Comparison of ENCODE assay signal across 8 cellular contexts in genomic region chr9:112711050-112711689, GRCh38. TPM values are rescaled to one million over a fixed set of nuclear protein-coding genes. Genes with fewer than 3 reads are reported as not detected.
DNase-seq lines count a peak whose midpoint lies in the region; ATAC-seq, FAIRE-seq and TF ChIP-seq lines count a peak whose summit lies in the region.

No MANE protein-coding gene starts in this region.

- FAIRE-seq in urothelium cell line (lab: Jason Lieb, UNC), result no peak

- H3K9me2 ChIP-seq in SU-DHL-6 (replicated peaks; ENCODE audit: insufficient read depth, low read length), result no peaks in the 10 kb centered on the region

- intact Hi-C loops in Right ventricle myocardium superior (cut with DNase I) (no loop called here), Right ventricle myocardium inferior (cut with DNase I) (loop anchor here (10.0 kb wide), 3 partner anchors 84 to 616 kb away; no protein-coding TSS in a partner anchor), heart right ventricle (cut with DNase I) (loop anchor here in 1 of 10 donors (10.0 kb wide), 1 partner anchor 104 kb away; no protein-coding TSS in a partner anchor)

- CTCF ChIA-PET in CD8-positive, alpha-beta memory T cell (lab: Charles Lee), result interaction anchor here (1.8 kb wide), 1 partner anchor 10 kb away, joined by 5 read pairs; no protein-coding TSS in a partner anchor

- H3K4me2 ChIP-seq in SU-DHL-6 (ENCODE audit: low read depth, low read length, poor library complexity, severe bottlenecking), result no peak overlapping the region

- H3K36me3 Mint-ChIP-seq in CD8-positive, alpha-beta memory T cell, result peaks cover 8 to 53% (median 9%) of the 10 kb centered on the region in 3 donors

- peaks cover 3% of the 10 kb centered on the region; the same call in 1 of the 2 replicates for H4K20me1 ChIP-seq in SU-DHL-6 (ENCODE audit: low read depth, low read length)

- H3K9ac ChIP-seq in SU-DHL-6 (ENCODE audit: low read length), result no peak overlapping the region

- DNase-seq in Right ventricle myocardium superior (no peak), Right ventricle myocardium inferior (ENCODE audit: missing footprints) (no peak), heart right ventricle (no peak), urothelium cell line (ENCODE audit: low spot score) (peak; percentile 8), NCI-H146 treated with DMSO at 0.1 percent for 48 hours (lab: John Stamatoyannopoulos, UW; ENCODE audit: unreplicated experiment) (no peak), 8988T (no peak)
- no peak for DNase-seq in CD8-positive, alpha-beta memory T cell

- H3K27ac Mint-ChIP-seq in CD8-positive, alpha-beta memory T cell, result no peak overlapping the region

- peak; percentile 60 for ATAC-seq in Right ventricle myocardium superior (ENCODE audit: poor library complexity)
- no peak for ATAC-seq in Right ventricle myocardium inferior
- no peak for ATAC-seq in heart right ventricle

- no peaks in the 10 kb centered on the region for H3F3A ChIP-seq in SU-DHL-6 (ENCODE audit: insufficient read depth)

- 72 to 73% methylated on average over 7 of the region's 7 CpGs for WGBS in heart right ventricle, 2 donors

- no peaks in the 10 kb centered on the region for H3K27me3 Mint-ChIP-seq in CD8-positive, alpha-beta memory T cell

- H3K27me3 ChIP-seq in SU-DHL-6 (ENCODE audit: low read length) (no peaks in the 10 kb centered on the region), heart right ventricle (no peaks in the 10 kb centered on the region)
- H3K27me3 ChIP-seq in CD8-positive, alpha-beta memory T cell (ENCODE audit: insufficient read depth, low read length, poor library complexity, severe bottlenecking), result no peaks in the 10 kb centered on the region

- H3K9me3 ChIP-seq in SU-DHL-6 (ENCODE audit: insufficient read depth, low read length) (no peaks in the 10 kb centered on the region), heart right ventricle (peaks cover 0 to 15% (median 0%) of the 10 kb centered on the region in 11 donors)
- H3K9me3 ChIP-seq in CD8-positive, alpha-beta memory T cell (ENCODE audit: low read length), result no peaks in the 10 kb centered on the region

- H3K4me1 ChIP-seq in heart right ventricle, result peaks cover 0 to 9% (median 0%) of the 10 kb centered on the region in 9 donors
- H3K4me1 ChIP-seq in CD8-positive, alpha-beta memory T cell (ENCODE audit: insufficient read depth, low read length), result peaks cover 1% of the 10 kb centered on the region

- H2AFZ ChIP-seq in SU-DHL-6 (ENCODE audit: low read depth, low read length, severe bottlenecking), result no peak overlapping the region

- H3K36me3 ChIP-seq in SU-DHL-6 (ENCODE audit: low read length) (no peaks in the 10 kb centered on the region), heart right ventricle (peaks cover 0 to 46% (median 9%) of the 10 kb centered on the region in 9 donors)
- no peaks in the 10 kb centered on the region for H3K36me3 ChIP-seq in CD8-positive, alpha-beta memory T cell (ENCODE audit: insufficient read depth, low read length)

- H3K27ac ChIP-seq in SU-DHL-6 (ENCODE audit: low read depth, low read length) (no peak overlapping the region), heart right ventricle (no peak overlapping the region)
- no peak overlapping the region for H3K27ac ChIP-seq in CD8-positive, alpha-beta memory T cell (ENCODE audit: low read depth, low read length)

- H3K4me3 ChIP-seq in SU-DHL-6 (ENCODE audit: insufficient read depth, low read length, poor library complexity, severe bottlenecking) (no peak overlapping the region), heart right ventricle (no peak overlapping the region)
- no peak overlapping the region for H3K4me3 ChIP-seq in CD8-positive, alpha-beta memory T cell (ENCODE audit: low read length)

- peak; percentile 27 for TF ChIP-seq CTCF in SU-DHL-6 (IDR thresholded peaks at IDR 0.05; ENCODE audit: insufficient read depth, low read length, poor library complexity, severe bottlenecking)
- peak in 7 of 9 donors; percentile 46 to 64 (median 56) for TF ChIP-seq CTCF in heart right ventricle (IDR thresholded peaks at IDR 0.05)

- H3K9me3 Mint-ChIP-seq in CD8-positive, alpha-beta memory T cell, result no peaks in the 10 kb centered on the region

- peaks cover 31 to 57% (median 53%) of the 10 kb centered on the region in 3 donors for H3K4me1 Mint-ChIP-seq in CD8-positive, alpha-beta memory T cell

- no peak overlapping the region for H3K4me3 Mint-ChIP-seq in CD8-positive, alpha-beta memory T cell

- H3K79me2 ChIP-seq in SU-DHL-6 (ENCODE audit: insufficient read depth, low read length), result peaks cover 68% of the 10 kb centered on the region

- POLR2A ChIA-PET in CD8-positive, alpha-beta memory T cell (lab: Charles Lee), result no interaction called here

RNA-seq across cellular contexts. Expression of gene INIP, which starts 6.7 kb away (rescaled TPM):
- total RNA-seq in Right ventricle myocardium superior (14.3 TPM), Right ventricle myocardium inferior (17.0 TPM), heart right ventricle (10 to 100 TPM; 10.7 to 18.9 (median 13.0) TPM)
- 1 to 10 TPM; 4.5 to 8.1 TPM for polyA plus RNA-seq in heart right ventricle
- total RNA-seq in CD8-positive, alpha-beta memory T cell, result 10 to 100 TPM; 40.2 to 44.9 TPM
- 47.9 TPM for polyA plus RNA-seq in CD8-positive, alpha-beta memory T cell

RNA-seq across cellular contexts. Expression of gene SNX30, which starts 39.4 kb away (rescaled TPM):
- total RNA-seq in Right ventricle myocardium superior, result 4.5 TPM
- total RNA-seq in Right ventricle myocardium inferior, result 5.0 TPM
- 1 to 10 TPM; 3.1 to 7.2 (median 4.0) TPM for total RNA-seq in heart right ventricle
- 1 to 10 TPM in 1 of 2 donors, under 1 TPM in 1; 0.88 to 1.2 TPM for polyA plus RNA-seq in heart right ventricle
- total RNA-seq in CD8-positive, alpha-beta memory T cell, result 1 to 10 TPM; 3.3 to 3.7 TPM
- 3.9 TPM for polyA plus RNA-seq in CD8-positive, alpha-beta memory T cell
